ENCODE assay signal across 26 cellular contexts in the genomic region with DNA sequence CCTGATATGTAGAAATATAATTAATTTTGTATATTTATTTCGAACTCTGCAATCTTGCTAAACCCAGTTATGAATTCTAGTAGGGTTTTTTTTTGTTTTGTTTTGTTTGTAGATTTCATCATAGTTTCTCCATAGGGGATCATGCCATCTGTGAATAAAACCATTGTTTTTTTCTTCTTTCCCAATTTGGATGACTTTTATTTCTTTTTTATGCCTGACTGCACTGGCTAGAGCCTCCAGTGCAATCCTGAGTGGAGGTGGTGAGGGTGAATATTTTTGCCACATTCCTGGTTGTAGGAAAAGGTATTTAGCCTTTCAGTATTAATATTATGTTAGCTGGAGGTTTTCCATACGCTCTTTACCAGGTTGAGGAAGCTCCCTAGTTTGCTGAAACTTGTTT.
"Had no signal": no experiment of that assay in that cellular context is flagged by ENCODE, and none has a peak within 500 bp of the region (broad histone marks: within the 10 kb centered on the region; RNA-seq: fewer than 3 reads in every experiment).

No MANE protein-coding gene starts in this region.

- H3K4me2 ChIP-seq: smooth muscle cell had no signal

- DNase-seq: activated CD4-positive, alpha-beta memory T cell treated with anti-CD3 and anti-CD28 coated beads for 36 hours; activated CD4-positive, alpha-beta T cell treated with anti-CD3 and anti-CD28 coated beads for 48 hours; activated CD8-positive, alpha-beta memory T cell treated with anti-CD3 and anti-CD28 coated beads, Interleukin-2, amount 50 U/mL, for 4 hours; activated gamma-delta T cell; activated naive CD4-positive, alpha-beta T cell treated with anti-CD3 and anti-CD28 coated beads, Interleukin-2, amount 10 ng/mL, durations not matched to agents 7 days and 5 days; activated naive CD8-positive, alpha-beta T cell treated with anti-CD3 and anti-CD28 coated beads, Interleukin-2, amount 10 ng/mL, durations not matched to agents 7 days and 5 days; activated T-cell treated with anti-CD3 and anti-CD28 coated beads, Interleukin-2, amount 50 U/mL, for 1 hour; amniotic stem cell; cortex of kidney; effector memory CD8-positive, alpha-beta T cell; foreskin fibroblast; heart left ventricle; hypothalamus; left ventricle myocardium inferior; sigmoid colon; stimulated activated CD4-positive, alpha-beta T cell treated with anti-CD3 and anti-CD28 coated beads, Interleukin-1b, Interleukin-23, amount 100 ng/mL, for 48 hours; stimulated activated CD4-positive, alpha-beta T cell treated with anti-CD3 and anti-CD28 coated beads, Interleukin-4, amount 100 ng/mL, for 4 hours; stimulated activated CD8-positive, alpha-beta memory T cell treated with anti-CD3 and anti-CD28 coated beads, Interleukin-4, amount 100 ng/mL, for 48 hours; stimulated activated naive CD8-positive, alpha-beta T cell treated with anti-CD3 and anti-CD28 coated beads, Interleukin-15, amount 100 ng/mL, for 72 hours; substantia nigra; T-helper 1 cell; upper lobe of right lung had no signal

- H3K27ac Mint-ChIP-seq: activated CD4-positive, alpha-beta memory T cell treated with anti-CD3 and anti-CD28 coated beads for 36 hours; activated naive CD4-positive, alpha-beta T cell treated with anti-CD3 and anti-CD28 coated beads, Interleukin-2, amount 10 ng/mL, durations not matched to agents 7 days and 5 days; activated naive CD8-positive, alpha-beta T cell treated with anti-CD3 and anti-CD28 coated beads, Interleukin-2, amount 10 ng/mL, durations not matched to agents 7 days and 5 days; stimulated activated memory B cell treated with anti-CD40 and anti-IgM and Interleukin-4, amounts not matched to agents 10 μg/mL and 1 μg/mL and 100 μg/mL, for 72 hours; stimulated activated naive CD8-positive, alpha-beta T cell treated with anti-CD3 and anti-CD28 coated beads, Interleukin-15, amount 100 ng/mL, for 72 hours; T-helper 2 cell treated with Interferon-gamma antibody and Interleukin-4, amounts not matched to agents 5 μg/mL and 100 μg/mL, for 36 hours had no signal

- H3K4me3 Mint-ChIP-seq: activated CD4-positive, alpha-beta memory T cell treated with anti-CD3 and anti-CD28 coated beads for 36 hours; activated naive CD4-positive, alpha-beta T cell treated with anti-CD3 and anti-CD28 coated beads, Interleukin-2, amount 10 ng/mL, durations not matched to agents 7 days and 5 days; activated naive CD8-positive, alpha-beta T cell treated with anti-CD3 and anti-CD28 coated beads, Interleukin-2, amount 10 ng/mL, durations not matched to agents 7 days and 5 days; effector memory CD8-positive, alpha-beta T cell; nephron; stimulated activated memory B cell treated with anti-CD40 and anti-IgM and Interleukin-4, amounts not matched to agents 10 μg/mL and 1 μg/mL and 100 μg/mL, for 72 hours; stimulated activated naive CD8-positive, alpha-beta T cell treated with anti-CD3 and anti-CD28 coated beads, Interleukin-15, amount 100 ng/mL, for 72 hours; T-helper 2 cell treated with Interferon-gamma antibody and Interleukin-4, amounts not matched to agents 5 μg/mL and 100 μg/mL, for 36 hours had no signal

- H3K4me1 Mint-ChIP-seq: activated naive CD4-positive, alpha-beta T cell treated with anti-CD3 and anti-CD28 coated beads, Interleukin-2, amount 10 ng/mL, durations not matched to agents 7 days and 5 days; activated naive CD8-positive, alpha-beta T cell treated with anti-CD3 and anti-CD28 coated beads, Interleukin-2, amount 10 ng/mL, durations not matched to agents 7 days and 5 days; nephron; stimulated activated memory B cell treated with anti-CD40 and anti-IgM and Interleukin-4, amounts not matched to agents 10 μg/mL and 1 μg/mL and 100 μg/mL, for 72 hours; stimulated activated naive CD8-positive, alpha-beta T cell treated with anti-CD3 and anti-CD28 coated beads, Interleukin-15, amount 100 ng/mL, for 72 hours had no signal

- H3K4me1 ChIP-seq: heart left ventricle, left ventricle myocardium inferior, sigmoid colon, upper lobe of right lung had no signal

- H3K4me3 ChIP-seq: heart left ventricle, left ventricle myocardium inferior, sigmoid colon, smooth muscle cell, upper lobe of right lung had no signal

- H3K36me3 ChIP-seq: heart left ventricle, left ventricle myocardium inferior, sigmoid colon, upper lobe of right lung had no signal

- H3K27me3 ChIP-seq: heart left ventricle, sigmoid colon, upper lobe of right lung had no signal

- H3K27ac ChIP-seq: heart left ventricle, left ventricle myocardium inferior, sigmoid colon, upper lobe of right lung had no signal

- H3K27me3 Mint-ChIP-seq: activated CD4-positive, alpha-beta memory T cell treated with anti-CD3 and anti-CD28 coated beads for 36 hours; activated naive CD4-positive, alpha-beta T cell treated with anti-CD3 and anti-CD28 coated beads, Interleukin-2, amount 10 ng/mL, durations not matched to agents 7 days and 5 days had no signal

- H3K36me3 Mint-ChIP-seq: activated CD4-positive, alpha-beta memory T cell treated with anti-CD3 and anti-CD28 coated beads for 36 hours; activated naive CD4-positive, alpha-beta T cell treated with anti-CD3 and anti-CD28 coated beads, Interleukin-2, amount 10 ng/mL, durations not matched to agents 7 days and 5 days; activated naive CD8-positive, alpha-beta T cell treated with anti-CD3 and anti-CD28 coated beads, Interleukin-2, amount 10 ng/mL, durations not matched to agents 7 days and 5 days; stimulated activated memory B cell treated with anti-CD40 and anti-IgM and Interleukin-4, amounts not matched to agents 10 μg/mL and 1 μg/mL and 100 μg/mL, for 72 hours had no signal

- H3K9me3 Mint-ChIP-seq: activated CD4-positive, alpha-beta memory T cell treated with anti-CD3 and anti-CD28 coated beads for 36 hours; activated naive CD4-positive, alpha-beta T cell treated with anti-CD3 and anti-CD28 coated beads, Interleukin-2, amount 10 ng/mL, durations not matched to agents 7 days and 5 days; activated naive CD8-positive, alpha-beta T cell treated with anti-CD3 and anti-CD28 coated beads, Interleukin-2, amount 10 ng/mL, durations not matched to agents 7 days and 5 days; effector memory CD8-positive, alpha-beta T cell; nephron; stimulated activated memory B cell treated with anti-CD40 and anti-IgM and Interleukin-4, amounts not matched to agents 10 μg/mL and 1 μg/mL and 100 μg/mL, for 72 hours; stimulated activated naive CD8-positive, alpha-beta T cell treated with anti-CD3 and anti-CD28 coated beads, Interleukin-15, amount 100 ng/mL, for 72 hours; T-helper 2 cell treated with Interferon-gamma antibody and Interleukin-4, amounts not matched to agents 5 μg/mL and 100 μg/mL, for 36 hours had no signal

- H3K9me3 ChIP-seq: heart left ventricle, left ventricle myocardium inferior, sigmoid colon, upper lobe of right lung had no signal
